In the genomic region with DNA sequence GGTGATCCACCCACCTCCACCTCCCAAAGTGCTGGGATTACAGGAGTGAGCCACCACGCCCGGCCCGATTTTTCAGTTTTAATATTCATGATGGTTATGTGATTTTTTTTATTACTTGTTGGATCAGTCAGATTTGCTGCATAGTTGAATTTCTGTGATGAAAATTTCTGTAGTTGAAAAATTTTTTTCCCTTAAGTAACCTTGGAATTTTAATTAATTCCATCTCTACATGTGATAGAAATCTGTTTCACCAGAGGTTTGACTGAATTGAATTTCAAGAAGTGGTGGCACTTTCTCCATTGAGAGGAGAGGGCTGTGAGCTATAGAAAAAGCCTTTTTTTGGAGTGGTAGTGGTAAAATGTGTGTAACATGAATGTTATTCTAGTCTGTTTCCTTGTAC, we compare ENCODE assay signal across 15 cellular contexts.
"Had no signal": no experiment of that assay in that cellular context is flagged by ENCODE, and none has a peak within 500 bp of the region (broad histone marks: within the 10 kb centered on the region; RNA-seq: fewer than 3 reads in every experiment).

No MANE protein-coding gene starts in this region.

- H3K4me3 ChIP-seq: esophagus squamous epithelium, gastroesophageal sphincter, hepatocyte, tibial nerve, vagina had no signal

- H3K27ac ChIP-seq: esophagus squamous epithelium, gastroesophageal sphincter, hepatocyte, parathyroid adenoma, vagina had no signal

- H3K9me3 ChIP-seq: esophagus squamous epithelium, gastroesophageal sphincter, tibial nerve, vagina had no signal

- DNase-seq: activated CD4-positive, alpha-beta T cell treated with anti-CD3 and anti-CD28 coated beads, Interleukin-2, amount 50 U/mL, for 4 hours; activated CD4-positive, CD25-positive, alpha-beta regulatory T cell treated with anti-CD3 and anti-CD28 coated beads, Interleukin-2, amount 50 U/mL, for 72 hours; activated naive CD4-positive, alpha-beta T cell treated with anti-CD3 and anti-CD28 coated beads, Interleukin-2, amount 50 U/mL, for 16 hours; activated T-cell treated with anti-CD3 and anti-CD28 coated beads, Interleukin-2, amount 50 U/mL, for 1 hour; esophagus squamous epithelium; kidney; left ventricle myocardium superior; stimulated activated CD4-positive, alpha-beta T cell treated with anti-CD3 and anti-CD28 coated beads, Interleukin-15, amount 100 ng/mL, for 24 hours; stimulated activated CD4-positive, alpha-beta T cell treated with anti-CD3 and anti-CD28 coated beads, Interleukin-4, amount 100 ng/mL, for 4 hours had no signal

- H3K4me2 ChIP-seq: hepatocyte had no signal

- H3K27ac Mint-ChIP-seq: T-helper 2 cell treated with Interferon-gamma antibody and Interleukin-4, amounts not matched to agents 5 μg/mL and 100 μg/mL, for 36 hours had no signal

- H3K27me3 ChIP-seq: esophagus squamous epithelium, gastroesophageal sphincter, hepatocyte, tibial nerve, vagina had no signal

- H3K4me1 ChIP-seq: parathyroid adenoma had no signal

- H3K9ac ChIP-seq: parathyroid adenoma had no signal

- ATAC-seq: gastroesophageal sphincter, left ventricle myocardium superior had no signal

- H3K9me3 Mint-ChIP-seq: T-helper 2 cell treated with Interferon-gamma antibody and Interleukin-4, amounts not matched to agents 5 μg/mL and 100 μg/mL, for 36 hours had no signal

- H3K4me3 Mint-ChIP-seq: T-helper 2 cell treated with Interferon-gamma antibody and Interleukin-4, amounts not matched to agents 5 μg/mL and 100 μg/mL, for 36 hours had no signal

- H3K36me3 ChIP-seq: gastroesophageal sphincter, tibial nerve, vagina had no signal

- H2AFZ ChIP-seq: hepatocyte, parathyroid adenoma had no signal
